1 cellular context compared by ENCODE assay signal in the genomic region with DNA sequence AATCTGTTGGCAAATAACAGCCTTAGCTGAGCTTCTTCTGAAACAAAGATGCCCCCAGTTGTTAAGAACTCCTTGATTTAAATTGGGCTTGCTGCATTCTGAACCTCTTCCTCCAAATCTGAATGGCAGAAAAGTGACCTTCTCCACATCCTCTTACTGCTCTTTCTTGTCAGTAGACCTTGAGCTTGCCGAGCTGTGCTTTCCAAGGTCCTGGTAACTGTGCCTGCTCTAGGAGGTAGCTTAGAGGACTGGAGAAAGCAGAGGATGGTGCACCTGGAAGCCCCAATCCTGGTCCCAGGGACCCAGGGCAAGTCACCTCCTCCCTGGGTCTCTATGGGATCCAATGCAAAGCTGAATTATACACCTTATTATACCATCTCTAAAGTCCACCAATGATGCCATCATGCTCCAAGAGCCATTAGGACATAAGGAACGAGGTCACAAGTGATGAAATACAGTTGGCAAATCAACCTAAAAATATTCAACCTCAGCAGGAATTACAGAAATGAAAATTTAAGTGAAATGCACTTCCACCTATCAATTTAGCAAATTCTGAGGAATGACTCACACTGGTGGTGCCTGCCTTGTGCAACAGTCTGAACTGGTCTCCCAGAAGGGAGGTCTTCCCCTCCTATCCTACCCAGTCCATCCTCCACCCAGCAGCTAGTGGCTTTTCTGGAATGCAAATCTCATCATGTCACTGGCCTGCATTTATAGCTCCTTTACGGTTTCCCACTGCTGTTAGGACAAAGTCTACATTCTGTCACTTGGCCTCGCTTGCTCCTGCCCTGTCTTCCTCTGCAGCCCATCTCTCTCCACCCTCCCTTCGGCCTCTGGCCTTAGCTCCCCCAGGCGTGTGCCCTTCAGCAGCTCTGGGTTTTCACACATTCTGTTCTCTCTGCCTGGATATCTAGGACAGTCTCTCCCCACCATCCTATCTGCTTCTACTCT.
TF ChIP-seq lines count a peak whose summit lies in the region.

No MANE protein-coding gene starts in this region.

TF ChIP-seq in SK-N-SH, 30 proteins besides CTCF, POLR2A, EP300 and RAD21 (continued from another document):
- TF ChIP-seq USF2 (IDR thresholded peaks at IDR 0.05; ENCODE audit: borderline replicate concordance, low read depth, low read length) (no peak), POLR2AphosphoS5 (IDR thresholded peaks at IDR 0.05; ENCODE audit: low read depth, low read length) (0 out of 2 replicates have a peak, but pooled peaks have one; percentile 28), TCF12 (IDR thresholded peaks at IDR 0.05) (peak; percentile 84), YY1 (IDR thresholded peaks at IDR 0.05; ENCODE audit: low read depth) (no peak), IRF3 (IDR thresholded peaks at IDR 0.05; ENCODE audit: low read depth, low read length) (no peak), MEF2A (IDR thresholded peaks at IDR 0.05; ENCODE audit: borderline replicate concordance, low read depth) (peak; percentile 57; the same call in 1 of the 2 replicates), REST (IDR thresholded peaks at IDR 0.05; ENCODE audit: low read depth, low read length) (peak; percentile 78), RCOR1 (IDR thresholded peaks at IDR 0.05; ENCODE audit: low read length) (no peak), ELF1 (IDR thresholded peaks at IDR 0.05) (no peak), SIN3A (IDR thresholded peaks at IDR 0.05; ENCODE audit: borderline replicate concordance, low read depth, low read length) (no peak), ZBTB33 (IDR thresholded peaks at IDR 0.05; ENCODE audit: borderline replicate concordance, low read depth) (no peak)
